Comparison of ENCODE assay signal across 22 cellular contexts in genomic region chr7:101555921-101556275, GRCh38.
"Had no signal": no experiment of that assay in that cellular context is flagged by ENCODE, and none has a peak within 500 bp of the region (broad histone marks: within the 10 kb centered on the region; RNA-seq: fewer than 3 reads in every experiment).

No MANE protein-coding gene starts in this region.

- H3K9me3 Mint-ChIP-seq: activated T-helper 17 cell treated with anti-CD3 and anti-CD28 coated beads, Interleukin-2, amount 50 U/mL, for 72 hours; central memory CD8-positive, alpha-beta T cell; immature natural killer cell; neural crest cell; stimulated activated naive CD8-positive, alpha-beta T cell treated with anti-CD3 and anti-CD28 coated beads, Interleukin-15, Interleukin-2, amounts not matched to agents 100 ng/mL and 50 ng/mL, for 24 hours had no signal

- H3K27ac ChIP-seq: body of pancreas, gastroesophageal sphincter, psoas muscle, VCaP had no signal

- H3K4me3 Mint-ChIP-seq: activated T-helper 17 cell treated with anti-CD3 and anti-CD28 coated beads, Interleukin-2, amount 50 U/mL, for 72 hours; central memory CD8-positive, alpha-beta T cell; immature natural killer cell; naive B cell; neural crest cell; stimulated activated naive CD8-positive, alpha-beta T cell treated with anti-CD3 and anti-CD28 coated beads, Interleukin-15, Interleukin-2, amounts not matched to agents 100 ng/mL and 50 ng/mL, for 24 hours had no signal

- H3K36me3 Mint-ChIP-seq: immature natural killer cell, naive B cell had no signal

- H3K4me1 Mint-ChIP-seq: activated T-helper 17 cell treated with anti-CD3 and anti-CD28 coated beads, Interleukin-2, amount 50 U/mL, for 72 hours; central memory CD8-positive, alpha-beta T cell; immature natural killer cell had no signal

- H3K4me3 ChIP-seq: body of pancreas, gastroesophageal sphincter, mucosa of descending colon, psoas muscle had no signal

- H3K4me1 ChIP-seq: body of pancreas, gastroesophageal sphincter, psoas muscle had no signal

- ATAC-seq: activated T-helper 17 cell treated with anti-CD3 and anti-CD28 coated beads, Interleukin-2, amount 50 U/mL, for 72 hours; body of pancreas; esophagus mucosa; gastroesophageal sphincter; mucosa of descending colon; psoas muscle; right cardiac atrium had no signal

- H3K27me3 ChIP-seq: body of pancreas had no signal

- DNase-seq: activated CD4-positive, alpha-beta T cell treated with anti-CD3 and anti-CD28 coated beads, Interleukin-2, amount 50 U/mL, for 1 hour; activated CD4-positive, CD25-positive, alpha-beta regulatory T cell treated with anti-CD3 and anti-CD28 coated beads, Interleukin-2, amount 50 U/mL, for 72 hours; activated naive CD4-positive, alpha-beta T cell treated with Interleukin-2 at 50 U/mL for 16 hours; cortex of kidney; effector CD4-positive, alpha-beta T cell; immature natural killer cell; mesenchymal stem cell; mucosa of descending colon; naive B cell; right cardiac atrium; SW 1271; T-helper 2 cell; trophoblast cell had no signal

- H3K27ac Mint-ChIP-seq: activated T-helper 17 cell treated with anti-CD3 and anti-CD28 coated beads, Interleukin-2, amount 50 U/mL, for 72 hours; immature natural killer cell; stimulated activated naive CD8-positive, alpha-beta T cell treated with anti-CD3 and anti-CD28 coated beads, Interleukin-15, Interleukin-2, amounts not matched to agents 100 ng/mL and 50 ng/mL, for 24 hours had no signal

- H3K9me3 ChIP-seq: body of pancreas, gastroesophageal sphincter, mucosa of descending colon, psoas muscle had no signal

- H3K36me3 ChIP-seq: gastroesophageal sphincter had no signal
